ENCODE assay signal across 26 cellular contexts in genomic region chr10:103725242-103725641, GRCh38.
"Had no signal": no experiment of that assay in that cellular context is flagged by ENCODE, and none has a peak within 500 bp of the region (broad histone marks: within the 10 kb centered on the region; RNA-seq: fewer than 3 reads in every experiment).

No MANE protein-coding gene starts in this region.

- H3K27ac Mint-ChIP-seq: dendritic cell treated with granulocyte-macrophage colony-stimulating factor and Interleukin-4, amounts not matched to agents 40 ng/mL and 50 ng/mL, for 4 days; endodermal cell; mesothelial cell of epicardium; natural killer cell treated with Interleukin-12 subunit alpha and Interleukin-12 subunit beta and Interleukin-15 and Interleukin-18, amount 100 ng/mL, for 72 hours; stimulated activated naive B cell treated with anti-CD40 and anti-IgM and Interleukin-4, amounts not matched to agents 10 μg/mL and 1 μg/mL and 100 μg/mL, for 72 hours; stimulated activated naive CD8-positive, alpha-beta T cell treated with anti-CD3 and anti-CD28 coated beads, Interleukin-15, Interleukin-2, amounts not matched to agents 100 ng/mL and 50 ng/mL, for 24 hours had no signal

- H3K4me2 ChIP-seq: hepatocyte had no signal

- H3K27ac ChIP-seq: colonic mucosa, esophagus muscularis mucosa, foreskin keratinocyte, gastroesophageal sphincter, heart left ventricle, hepatocyte, left lung, pancreas, right lobe of liver, suprapubic skin had no signal

- H3K4me1 Mint-ChIP-seq: naive B cell; stimulated activated naive B cell treated with anti-CD40 and anti-IgM and Interleukin-4, amounts not matched to agents 10 μg/mL and 1 μg/mL and 100 μg/mL, for 72 hours had no signal

- H3K79me2 ChIP-seq: hepatocyte had no signal

- H3K9me3 ChIP-seq: colonic mucosa, esophagus muscularis mucosa, gastroesophageal sphincter, heart left ventricle, left lung, mucosa of descending colon, pancreas, right lobe of liver, suprapubic skin had no signal

- H3K4me3 Mint-ChIP-seq: dendritic cell treated with granulocyte-macrophage colony-stimulating factor and Interleukin-4, amounts not matched to agents 40 ng/mL and 50 ng/mL, for 4 days; endodermal cell; mesothelial cell of epicardium; naive B cell; natural killer cell treated with Interleukin-12 subunit alpha and Interleukin-12 subunit beta and Interleukin-15 and Interleukin-18, amount 100 ng/mL, for 72 hours; stimulated activated naive B cell treated with anti-CD40 and anti-IgM and Interleukin-4, amounts not matched to agents 10 μg/mL and 1 μg/mL and 100 μg/mL, for 72 hours; stimulated activated naive CD8-positive, alpha-beta T cell treated with anti-CD3 and anti-CD28 coated beads, Interleukin-15, Interleukin-2, amounts not matched to agents 100 ng/mL and 50 ng/mL, for 24 hours had no signal

- H2AFZ ChIP-seq: hepatocyte had no signal

- H3K9me3 Mint-ChIP-seq: dendritic cell treated with granulocyte-macrophage colony-stimulating factor and Interleukin-4, amounts not matched to agents 40 ng/mL and 50 ng/mL, for 4 days; endodermal cell; mesothelial cell of epicardium; naive B cell; natural killer cell treated with Interleukin-12 subunit alpha and Interleukin-12 subunit beta and Interleukin-15 and Interleukin-18, amount 100 ng/mL, for 72 hours; stimulated activated naive B cell treated with anti-CD40 and anti-IgM and Interleukin-4, amounts not matched to agents 10 μg/mL and 1 μg/mL and 100 μg/mL, for 72 hours; stimulated activated naive CD8-positive, alpha-beta T cell treated with anti-CD3 and anti-CD28 coated beads, Interleukin-15, Interleukin-2, amounts not matched to agents 100 ng/mL and 50 ng/mL, for 24 hours had no signal

- H3K36me3 Mint-ChIP-seq: naive B cell; natural killer cell treated with Interleukin-12 subunit alpha and Interleukin-12 subunit beta and Interleukin-15 and Interleukin-18, amount 100 ng/mL, for 72 hours; stimulated activated naive B cell treated with anti-CD40 and anti-IgM and Interleukin-4, amounts not matched to agents 10 μg/mL and 1 μg/mL and 100 μg/mL, for 72 hours had no signal

- ATAC-seq: foreskin keratinocyte; gastroesophageal sphincter; heart left ventricle; left cardiac atrium; left lung; mucosa of descending colon; natural killer cell treated with Interleukin-12 subunit alpha and Interleukin-12 subunit beta and Interleukin-15 and Interleukin-18, amount 100 ng/mL, for 72 hours; right lobe of liver; stimulated activated naive B cell treated with anti-CD40 and anti-IgM and Interleukin-4, amounts not matched to agents 10 μg/mL and 1 μg/mL and 100 μg/mL, for 72 hours had no signal

- H3K36me3 ChIP-seq: colonic mucosa, pancreas, right lobe of liver had no signal

- H3K27me3 Mint-ChIP-seq: natural killer cell treated with Interleukin-12 subunit alpha and Interleukin-12 subunit beta and Interleukin-15 and Interleukin-18, amount 100 ng/mL, for 72 hours; stimulated activated naive B cell treated with anti-CD40 and anti-IgM and Interleukin-4, amounts not matched to agents 10 μg/mL and 1 μg/mL and 100 μg/mL, for 72 hours; stimulated activated naive CD8-positive, alpha-beta T cell treated with anti-CD3 and anti-CD28 coated beads, Interleukin-15, Interleukin-2, amounts not matched to agents 100 ng/mL and 50 ng/mL, for 24 hours had no signal

- H3K4me1 ChIP-seq: colonic mucosa, foreskin keratinocyte, left lung, pancreas, right lobe of liver had no signal

- H3K4me3 ChIP-seq: colonic mucosa, esophagus muscularis mucosa, gastroesophageal sphincter, heart left ventricle, hepatocyte, left lung, mucosa of descending colon, pancreas, right lobe of liver, suprapubic skin had no signal

- H3K27me3 ChIP-seq: colonic mucosa, esophagus muscularis mucosa, foreskin keratinocyte, gastroesophageal sphincter, heart left ventricle, hepatocyte, left lung, pancreas, right lobe of liver, suprapubic skin had no signal

- DNase-seq: colonic mucosa; effector CD8-positive, alpha-beta T cell; endodermal cell; foreskin keratinocyte; heart left ventricle; left cardiac atrium; mesenchymal stem cell; mucosa of descending colon; naive B cell; nucleus accumbens; small intestine; stimulated activated CD4-positive, alpha-beta T cell treated with anti-CD3 and anti-CD28 coated beads, Interleukin-15, amount 100 ng/mL, for 24 hours; stimulated activated CD4-positive, alpha-beta T cell treated with anti-CD3 and anti-CD28 coated beads, Interleukin-2, amount 100 ng/mL, for 48 hours; stimulated activated naive B cell treated with anti-CD40 and anti-IgM and Interleukin-4, amounts not matched to agents 10 μg/mL and 1 μg/mL and 100 μg/mL, for 72 hours; trophoblast cell had no signal
